ENCODE assay signal across 1 cellular context in genomic region chr2:85538507-85539360, GRCh38.
TF ChIP-seq lines count a peak whose summit lies in the region.

MAT2A (plus strand) TSS chr2:85539168; CDS start chr2:85539288, 120 bp downstream.

TF ChIP-seq in K562, 482 proteins besides CTCF, POLR2A, EP300 and RAD21 (continued from another document and continues in another):
- TF ChIP-seq GTF3C2 (IDR thresholded peaks at IDR 0.05; ENCODE audit: borderline replicate concordance, extremely low read depth, insufficient read length) (no peak), ZBTB1 (CRISPR knock-in tag; IDR thresholded peaks at IDR 0.05; ENCODE audit: borderline replicate concordance, low read depth) (peak; percentile 84), PRDM10 (IDR thresholded peaks at IDR 0.05; ENCODE audit: partially characterized antibody) (peak; percentile 100), ZNF165 (CRISPR knock-in tag; IDR thresholded peaks at IDR 0.05; ENCODE audit: borderline replicate concordance) (no peak), WHSC1 (IDR thresholded peaks at IDR 0.05; ENCODE audit: low read length) (no peak), ZNF24 (IDR thresholded peaks at IDR 0.05) (no peak; the same call in 1 of the 2 replicates), SNRNP70 (optimal IDR thresholded peaks at IDR 0.05; ENCODE audit: low read depth, low read length) (no peak), MGA (IDR thresholded peaks at IDR 0.05) (peak; percentile 62), ZFP30 (CRISPR knock-in tag; IDR thresholded peaks at IDR 0.05; ENCODE audit: borderline replicate concordance) (no peak), PCBP2 (IDR thresholded peaks at IDR 0.05; ENCODE audit: low read depth, low read length, poor library complexity, severe bottlenecking) (no peak), LCOR (CRISPR knock-in tag; IDR thresholded peaks at IDR 0.05) (peak; percentile 64), THRAP3 (IDR thresholded peaks at IDR 0.05; ENCODE audit: borderline replicate concordance) (no peak), MCM3 (IDR thresholded peaks at IDR 0.05) (no peak), HNRNPH1 (optimal IDR thresholded peaks at IDR 0.05; ENCODE audit: low read depth, low read length) (no peak), EGR1 (conservative IDR thresholded peaks at IDR 0.05) (peak; percentile 55), ZNF551 (CRISPR knock-in tag; IDR thresholded peaks at IDR 0.05) (no peak), CREB1 (IDR thresholded peaks at IDR 0.05) (peak; percentile 36; the same call in 1 of the 2 replicates), CREB1 (CRISPR knock-in tag; IDR thresholded peaks at IDR 0.05) (peak; percentile 68), SAFB2 (IDR thresholded peaks at IDR 0.05; ENCODE audit: borderline replicate concordance, low read depth, low read length, severe bottlenecking) (no peak), CTBP1 (IDR thresholded peaks at IDR 0.05; ENCODE audit: borderline replicate concordance) (peak; percentile 98), HEY1 (CRISPR knock-in tag; IDR thresholded peaks at IDR 0.05; ENCODE audit: borderline replicate concordance) (no peak; the same call in 1 of the 2 replicates), CTCFL (IDR thresholded peaks at IDR 0.05; ENCODE audit: borderline replicate concordance, insufficient read depth, low read depth, low read length, poor library complexity, severe bottlenecking) (peak; percentile 96)
- TF ChIP-seq, protein P1, sequence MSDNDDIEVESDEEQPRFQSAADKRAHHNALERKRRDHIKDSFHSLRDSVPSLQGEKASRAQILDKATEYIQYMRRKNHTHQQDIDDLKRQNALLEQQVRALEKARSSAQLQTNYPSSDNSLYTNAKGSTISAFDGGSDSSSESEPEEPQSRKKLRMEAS (CRISPR knock-in tag; IDR thresholded peaks at IDR 0.05) = peak; percentile 0; the same call in 1 of the 2 replicates
- TF ChIP-seq, protein P2, sequence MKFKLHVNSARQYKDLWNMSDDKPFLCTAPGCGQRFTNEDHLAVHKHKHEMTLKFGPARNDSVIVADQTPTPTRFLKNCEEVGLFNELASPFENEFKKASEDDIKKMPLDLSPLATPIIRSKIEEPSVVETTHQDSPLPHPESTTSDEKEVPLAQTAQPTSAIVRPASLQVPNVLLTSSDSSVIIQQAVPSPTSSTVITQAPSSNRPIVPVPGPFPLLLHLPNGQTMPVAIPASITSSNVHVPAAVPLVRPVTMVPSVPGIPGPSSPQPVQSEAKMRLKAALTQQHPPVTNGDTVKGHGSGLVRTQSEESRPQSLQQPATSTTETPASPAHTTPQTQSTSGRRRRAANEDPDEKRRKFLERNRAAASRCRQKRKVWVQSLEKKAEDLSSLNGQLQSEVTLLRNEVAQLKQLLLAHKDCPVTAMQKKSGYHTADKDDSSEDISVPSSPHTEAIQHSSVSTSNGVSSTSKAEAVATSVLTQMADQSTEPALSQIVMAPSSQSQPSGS (CRISPR knock-in tag; IDR thresholded peaks at IDR 0.05) = no peak
- TF ChIP-seq, protein P3, sequence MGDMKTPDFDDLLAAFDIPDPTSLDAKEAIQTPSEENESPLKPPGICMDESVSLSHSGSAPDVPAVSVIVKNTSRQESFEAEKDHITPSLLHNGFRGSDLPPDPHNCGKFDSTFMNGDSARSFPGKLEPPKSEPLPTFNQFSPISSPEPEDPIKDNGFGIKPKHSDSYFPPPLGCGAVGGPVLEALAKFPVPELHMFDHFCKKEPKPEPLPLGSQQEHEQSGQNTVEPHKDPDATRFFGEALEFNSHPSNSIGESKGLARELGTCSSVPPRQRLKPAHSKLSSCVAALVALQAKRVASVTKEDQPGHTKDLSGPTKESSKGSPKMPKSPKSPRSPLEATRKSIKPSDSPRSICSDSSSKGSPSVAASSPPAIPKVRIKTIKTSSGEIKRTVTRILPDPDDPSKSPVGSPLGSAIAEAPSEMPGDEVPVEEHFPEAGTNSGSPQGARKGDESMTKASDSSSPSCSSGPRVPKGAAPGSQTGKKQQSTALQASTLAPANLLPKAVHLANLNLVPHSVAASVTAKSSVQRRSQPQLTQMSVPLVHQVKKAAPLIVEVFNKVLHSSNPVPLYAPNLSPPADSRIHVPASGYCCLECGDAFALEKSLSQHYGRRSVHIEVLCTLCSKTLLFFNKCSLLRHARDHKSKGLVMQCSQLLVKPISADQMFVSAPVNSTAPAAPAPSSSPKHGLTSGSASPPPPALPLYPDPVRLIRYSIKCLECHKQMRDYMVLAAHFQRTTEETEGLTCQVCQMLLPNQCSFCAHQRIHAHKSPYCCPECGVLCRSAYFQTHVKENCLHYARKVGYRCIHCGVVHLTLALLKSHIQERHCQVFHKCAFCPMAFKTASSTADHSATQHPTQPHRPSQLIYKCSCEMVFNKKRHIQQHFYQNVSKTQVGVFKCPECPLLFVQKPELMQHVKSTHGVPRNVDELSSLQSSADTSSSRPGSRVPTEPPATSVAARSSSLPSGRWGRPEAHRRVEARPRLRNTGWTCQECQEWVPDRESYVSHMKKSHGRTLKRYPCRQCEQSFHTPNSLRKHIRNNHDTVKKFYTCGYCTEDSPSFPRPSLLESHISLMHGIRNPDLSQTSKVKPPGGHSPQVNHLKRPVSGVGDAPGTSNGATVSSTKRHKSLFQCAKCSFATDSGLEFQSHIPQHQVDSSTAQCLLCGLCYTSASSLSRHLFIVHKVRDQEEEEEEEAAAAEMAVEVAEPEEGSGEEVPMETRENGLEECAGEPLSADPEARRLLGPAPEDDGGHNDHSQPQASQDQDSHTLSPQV (IDR thresholded peaks at IDR 0.05) = peak; percentile 61
